Comparison of ENCODE assay signal across 18 cellular contexts in the genomic region with DNA sequence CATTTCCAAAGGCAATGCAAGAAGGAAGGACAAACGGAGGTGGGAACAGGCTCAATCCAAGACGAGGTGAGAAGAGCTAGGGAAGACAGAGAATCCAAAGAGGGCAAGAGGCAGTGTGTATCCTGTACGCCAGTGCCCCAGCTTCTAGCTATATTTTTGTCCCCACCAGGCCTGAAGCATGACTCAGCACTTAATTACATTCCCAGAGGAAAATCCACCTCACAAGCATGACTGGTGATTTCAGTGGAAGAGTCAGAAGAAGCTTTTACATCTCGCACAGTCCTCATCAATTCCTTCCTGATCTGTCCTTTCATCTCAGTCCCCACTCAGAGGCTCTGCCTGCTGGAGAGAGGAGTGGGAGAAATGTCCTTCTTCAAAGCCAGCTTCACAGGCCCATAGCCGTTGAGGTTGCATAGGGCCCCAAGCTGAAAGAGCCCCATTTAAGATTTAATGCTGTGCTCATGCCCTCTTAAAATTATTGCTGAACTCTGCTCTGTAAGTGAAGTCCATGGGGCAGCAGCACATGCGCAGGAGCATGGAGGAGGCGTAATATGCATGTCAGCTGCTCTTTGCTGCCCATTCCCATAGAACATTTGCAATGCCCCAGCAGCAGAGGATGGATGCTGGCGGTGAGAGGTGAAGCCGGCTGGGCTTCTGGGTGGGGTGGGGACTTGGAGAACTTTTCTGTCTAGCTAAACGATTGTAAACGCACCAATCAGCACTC. TPM values are rescaled to one million over a fixed set of nuclear protein-coding genes. Genes with fewer than 3 reads are reported as not detected.
DNase-seq lines count a peak whose midpoint lies in the region; ATAC-seq and TF ChIP-seq lines count a peak whose summit lies in the region.
"Had no signal": no experiment of that assay in that cellular context is flagged by ENCODE, and none has a peak within 500 bp of the region (broad histone marks: within the 10 kb centered on the region; RNA-seq: fewer than 3 reads in every experiment).

No MANE protein-coding gene starts in this region.

- intact Hi-C loops in lower lobe of right lung (cut with DNase I): no loop called here

- H2BK20ac ChIP-seq in H9 (ENCODE audit: low read depth, low read length, poor library complexity, severe bottlenecking): no peak overlapping the region

- peak overlapping the region; percentile 21 for H3K18ac ChIP-seq in H9 (ENCODE audit: insufficient read length, low read depth, low read length)

- no peaks in the 10 kb centered on the region; a peak in 1 of 5 replicates for H3K9me3 Mint-ChIP-seq in H9
- H3K9me3 Mint-ChIP-seq in stimulated activated naive CD8-positive, alpha-beta T cell treated with anti-CD3 and anti-CD28 coated beads, Interleukin-15, amount 100 ng/mL, for 72 hours: peaks cover 5 to 7% of the 10 kb centered on the region in 2 donors
- no peaks in the 10 kb centered on the region for H3K9me3 Mint-ChIP-seq in endothelial cell (ENCODE audit: unreplicated experiment)
- H3K9me3 Mint-ChIP-seq: activated CD4-positive, alpha-beta memory T cell treated with anti-CD3 and anti-CD28 coated beads, Interleukin-2, amount 10 ng/mL, durations not matched to agents 7 days and 5 days; activated naive CD8-positive, alpha-beta T cell treated with anti-CD3 and anti-CD28 coated beads, Interleukin-2, amount 50 U/mL, for 24 hours; central memory CD8-positive, alpha-beta T cell had no signal

- H3K27ac ChIP-seq in H9 (ENCODE audit: insufficient read length, low read depth, low read length): no peak overlapping the region
- no peak overlapping the region for H3K27ac ChIP-seq in lower lobe of right lung
- H3K27ac ChIP-seq: KMS-11, thoracic aorta had no signal

- H3K4me2 ChIP-seq in H9 (ENCODE audit: insufficient read depth, insufficient read length, low read length): peak overlapping the region; percentile 32
- H3K4me2 ChIP-seq: KMS-11 had no signal

- H3K36me3 Mint-ChIP-seq in H9 (ENCODE audit: insufficient read depth in 1 of 3, low read depth in 3 of 3): peaks cover 2 to 8% (median 4%) of the 10 kb centered on the region in 3 experiments; a peak in 3 of 7 replicates
- no peaks in the 10 kb centered on the region for H3K36me3 Mint-ChIP-seq in endothelial cell (ENCODE audit: low read depth, unreplicated experiment)
- H3K36me3 Mint-ChIP-seq: memory B cell had no signal

- no peaks in the 10 kb centered on the region for H3K36me3 ChIP-seq in lower lobe of right lung
- H3K36me3 ChIP-seq: thoracic aorta had no signal

- no peak overlapping the region for H3K9ac ChIP-seq in H9 (ENCODE audit: extremely low read depth, insufficient read length, low read length)
- H3K9ac ChIP-seq: KMS-11 had no signal

- no peak for TF ChIP-seq CTCF in H9 (conservative IDR thresholded peaks at IDR 0.05)
- TF ChIP-seq CTCF in lower lobe of right lung (IDR thresholded peaks at IDR 0.05): no peak
- no peak for TF ChIP-seq CTCF in endothelial cell (IDR thresholded peaks at IDR 0.05; ENCODE audit: unreplicated experiment)

- no peak overlapping the region for H3K4ac ChIP-seq in H9 (ENCODE audit: low read depth, low read length)

- no peaks in the 10 kb centered on the region for H3K79me2 ChIP-seq in H9 (ENCODE audit: insufficient read depth, low read length)

- no peak overlapping the region for H3K56ac ChIP-seq in H9 (ENCODE audit: insufficient read length, low read depth, low read length)

- H2BK120ac ChIP-seq in H9 (ENCODE audit: low read depth, low read length, poor library complexity, severe bottlenecking): no peak overlapping the region

- no peak overlapping the region for H3T11ph ChIP-seq in H9 (ENCODE audit: low read length)

- no peaks in the 10 kb centered on the region for H3K79me1 ChIP-seq in H9 (ENCODE audit: insufficient read depth, low read depth, low read length, poor library complexity, severe bottlenecking)

- H3K27me3 ChIP-seq in H9 (ENCODE audit: insufficient read depth, low read length) (no peaks in the 10 kb centered on the region), lower lobe of right lung (ENCODE audit: low read depth) (no peaks in the 10 kb centered on the region)

- no peak overlapping the region for H2BK15ac ChIP-seq in H9 (ENCODE audit: low read depth, low read length)

- H3K4me1 ChIP-seq in H9 (ENCODE audit: insufficient read depth, low read length): peaks cover 6% of the 10 kb centered on the region; the same call in 1 of the 2 replicates
- no peaks in the 10 kb centered on the region for H3K4me1 ChIP-seq in lower lobe of right lung

- H4K5ac ChIP-seq in H9 (ENCODE audit: insufficient read length, low read depth, low read length): no peak overlapping the region

- H2AK5ac ChIP-seq in H9 (ENCODE audit: insufficient read length, low read length): no peak overlapping the region

- H2AFZ ChIP-seq in H9 (ENCODE audit: low read length): no peak overlapping the region

- ATAC-seq in HG03159 (IDR thresholded peaks at IDR 0.05; ENCODE audit: unreplicated experiment): no peak
- ATAC-seq in lower lobe of right lung: no peak
- ATAC-seq in stimulated activated naive CD8-positive, alpha-beta T cell treated with anti-CD3 and anti-CD28 coated beads, Interleukin-15, amount 100 ng/mL, for 72 hours: no peak
- ATAC-seq: activated naive CD8-positive, alpha-beta T cell treated with anti-CD3 and anti-CD28 coated beads, Interleukin-2, amount 50 U/mL, for 24 hours; HCT116 had no signal

- no peak overlapping the region for H3K4me3 ChIP-seq in lower lobe of right lung
- H3K4me3 ChIP-seq: thoracic aorta had no signal

- no peaks in the 10 kb centered on the region for H3K23me2 ChIP-seq in H9 (ENCODE audit: insufficient read length, low read depth, low read length, poor library complexity, severe bottlenecking)

- H3K14ac ChIP-seq in H9 (ENCODE audit: insufficient read depth, low read length): no peak overlapping the region

- H3K4me1 Mint-ChIP-seq in H9 (peaks cover 35 to 39% of the 10 kb centered on the region in 2 experiments), endothelial cell (ENCODE audit: unreplicated experiment) (peaks cover 47% of the 10 kb centered on the region)
- peaks cover 47% of the 10 kb centered on the region for H3K4me1 Mint-ChIP-seq in stimulated activated naive CD8-positive, alpha-beta T cell treated with anti-CD3 and anti-CD28 coated beads, Interleukin-15, amount 100 ng/mL, for 72 hours

- no CpG with 5 or more reads among the region's 11 CpGs for WGBS in H9 (ENCODE audit: extremely low coverage, insufficient read length, low lambda C conversion rate)

- no peak overlapping the region for H4K8ac ChIP-seq in H9 (replicated peaks; ENCODE audit: insufficient read length, low read depth, low read length)

- H3K27ac Mint-ChIP-seq in H9 (peak overlapping the region; percentile 54 to 91 (median 87)), endothelial cell (ENCODE audit: unreplicated experiment) (no peak overlapping the region)
- no peak overlapping the region for H3K27ac Mint-ChIP-seq in stimulated activated naive CD8-positive, alpha-beta T cell treated with anti-CD3 and anti-CD28 coated beads, Interleukin-15, amount 100 ng/mL, for 72 hours
- H3K27ac Mint-ChIP-seq: activated CD4-positive, alpha-beta memory T cell treated with anti-CD3 and anti-CD28 coated beads, Interleukin-2, amount 10 ng/mL, durations not matched to agents 7 days and 5 days; activated naive CD8-positive, alpha-beta T cell treated with anti-CD3 and anti-CD28 coated beads, Interleukin-2, amount 50 U/mL, for 24 hours; memory B cell had no signal

- H2BK5ac ChIP-seq in H9 (ENCODE audit: insufficient read length, low read length): no peak overlapping the region

- H3K4me3 Mint-ChIP-seq in H9 (no peak overlapping the region), endothelial cell (ENCODE audit: unreplicated experiment) (no peak overlapping the region)
- no peak overlapping the region for H3K4me3 Mint-ChIP-seq in stimulated activated naive CD8-positive, alpha-beta T cell treated with anti-CD3 and anti-CD28 coated beads, Interleukin-15, amount 100 ng/mL, for 72 hours
- H3K4me3 Mint-ChIP-seq: activated CD4-positive, alpha-beta memory T cell treated with anti-CD3 and anti-CD28 coated beads, Interleukin-2, amount 10 ng/mL, durations not matched to agents 7 days and 5 days; activated naive CD8-positive, alpha-beta T cell treated with anti-CD3 and anti-CD28 coated beads, Interleukin-2, amount 50 U/mL, for 24 hours; central memory CD8-positive, alpha-beta T cell; memory B cell had no signal

- H3K9me3 ChIP-seq in H9 (ENCODE audit: control insufficient read depth, low read depth, low read length) (no peaks in the 10 kb centered on the region), lower lobe of right lung (no peaks in the 10 kb centered on the region)
- H3K9me3 ChIP-seq: thoracic aorta had no signal

- no peaks in the 10 kb centered on the region for H4K20me1 ChIP-seq in H9 (ENCODE audit: control insufficient read depth, insufficient read depth, insufficient read length)

- H2BK12ac ChIP-seq in H9 (ENCODE audit: insufficient read length, low read depth, low read length): no peak overlapping the region

- DNase-seq in Daoy (ENCODE audit: low read depth) (peak; percentile 68), H9 (no peak), amniotic epithelial cell (ENCODE audit: low read depth) (peak; percentile 33), kidney tubule cell (ENCODE audit: low spot score) (peak; percentile 67), lower lobe of right lung (no peak), endothelial cell (ENCODE audit: low spot score) (no peak)
- DNase-seq in stimulated activated naive CD8-positive, alpha-beta T cell treated with anti-CD3 and anti-CD28 coated beads, Interleukin-15, amount 100 ng/mL, for 72 hours: no peak
- DNase-seq: activated CD4-positive, alpha-beta memory T cell treated with anti-CD3 and anti-CD28 coated beads, Interleukin-2, amount 10 ng/mL, durations not matched to agents 7 days and 5 days; activated naive CD8-positive, alpha-beta T cell treated with anti-CD3 and anti-CD28 coated beads, Interleukin-2, amount 50 U/mL, for 24 hours; C1 segment of cervical spinal cord; DMS79; stimulated activated CD4-positive, alpha-beta T cell treated with anti-CD3 and anti-CD28 coated beads, Interleukin-4, amount 100 ng/mL, for 4 hours had no signal

- H4K91ac ChIP-seq in H9 (ENCODE audit: insufficient read length, low read depth, low read length): no peak overlapping the region

- H3K23ac ChIP-seq in H9 (ENCODE audit: insufficient read length, low read depth, low read length): no peak overlapping the region

- H3K27me3 Mint-ChIP-seq in H9 (ENCODE audit: low read depth): no peaks in the 10 kb centered on the region
- no peaks in the 10 kb centered on the region for H3K27me3 Mint-ChIP-seq in stimulated activated naive CD8-positive, alpha-beta T cell treated with anti-CD3 and anti-CD28 coated beads, Interleukin-15, amount 100 ng/mL, for 72 hours
- peaks cover 1% of the 10 kb centered on the region for H3K27me3 Mint-ChIP-seq in endothelial cell (ENCODE audit: unreplicated experiment)
- H3K27me3 Mint-ChIP-seq: activated CD4-positive, alpha-beta memory T cell treated with anti-CD3 and anti-CD28 coated beads, Interleukin-2, amount 10 ng/mL, durations not matched to agents 7 days and 5 days; activated naive CD8-positive, alpha-beta T cell treated with anti-CD3 and anti-CD28 coated beads, Interleukin-2, amount 50 U/mL, for 24 hours; central memory CD8-positive, alpha-beta T cell had no signal

RNA-seq across cellular contexts. Expression of a gene that starts 39.0 kb away (rescaled TPM):
- 39.0 and 42.6 TPM in 2 replicates for total RNA-seq in Daoy (2014; rRNA removed; shearing (Covaris generic))
- total RNA-seq in H9 (2021): 0.39 TPM in 1 of 2 replicates, not detected in the other
- total RNA-seq in lower lobe of right lung: 29.2 TPM
- 0.28 TPM for total RNA-seq in endothelial cell (ENCODE audit: unreplicated experiment)

Comparison
In these comparisons a context has a peak if more than half of its experiments do, and no peak if none do; other contexts are left out.
1. DNase-seq: peak in Daoy (single experiment), amniotic epithelial cell (single experiment) and kidney tubule cell (single experiment); none in H9 (single experiment), lower lobe of right lung (single experiment), stimulated activated naive CD8-positive, alpha-beta T cell treated with anti-CD3 and anti-CD28 coated beads, Interleukin-15, amount 100 ng/mL, for 72 hours (0 of 2) and endothelial cell (single experiment).
2. H3K27ac Mint-ChIP-seq: peak in H9 (3 of 3); none in stimulated activated naive CD8-positive, alpha-beta T cell treated with anti-CD3 and anti-CD28 coated beads, Interleukin-15, amount 100 ng/mL, for 72 hours (0 of 2) and endothelial cell (single experiment).
3. RNA of a gene that starts 39.0 kb away (total RNA-seq): 39.0 to 42.6 TPM in Daoy and 29.2 TPM in lower lobe of right lung (single experiment); 0.39 TPM in H9 and 0.28 TPM in endothelial cell (single experiment); every median in the first group is over 10 times any median in the second.